In the genomic region with DNA sequence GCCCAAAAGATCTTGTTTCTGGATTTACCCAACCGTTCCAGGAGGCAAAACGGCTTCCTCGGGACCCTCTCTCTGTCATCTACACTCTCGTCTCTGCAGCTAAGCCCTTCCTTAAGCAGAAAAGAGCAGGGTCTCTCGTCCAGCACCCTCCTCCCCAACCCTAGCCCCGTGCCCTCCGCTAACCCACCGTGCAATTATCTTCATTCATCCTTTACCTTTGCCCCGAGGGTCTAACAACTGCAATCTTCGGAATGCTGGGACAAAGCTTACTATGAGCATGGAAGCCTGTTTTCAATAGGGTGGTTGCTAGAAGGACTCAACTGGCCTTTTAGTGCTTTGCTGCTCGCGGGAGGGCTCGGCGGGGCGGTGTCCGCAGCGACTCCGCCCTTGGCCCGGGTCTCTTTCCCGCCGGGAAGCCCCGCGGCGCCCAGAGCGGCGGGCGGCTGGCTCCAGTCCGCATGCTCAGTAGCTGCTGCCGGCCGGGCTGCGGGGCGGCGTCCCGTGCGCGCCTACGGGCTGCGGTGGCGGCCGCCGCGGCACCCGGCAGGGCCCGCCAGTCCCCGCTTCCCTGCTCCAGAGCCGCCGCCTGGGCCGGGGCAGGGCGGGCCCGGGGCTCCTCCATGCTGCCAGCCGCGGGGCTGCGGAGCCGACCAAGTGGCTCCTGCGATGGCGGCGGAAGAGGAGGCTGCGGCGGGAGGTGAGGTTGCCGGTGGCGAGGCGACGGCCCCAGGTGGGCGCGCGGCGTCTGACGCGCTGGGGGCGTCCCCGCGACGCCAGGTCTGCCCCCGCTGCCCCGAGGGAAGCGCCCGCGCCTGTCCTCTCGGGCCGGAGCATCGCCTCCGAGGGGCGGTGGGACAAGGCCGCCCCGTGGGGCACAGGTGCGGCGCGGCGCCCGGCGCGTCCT, we compare ENCODE assay signal across 8 cellular contexts. TPM values are rescaled to one million over a fixed set of nuclear protein-coding genes. Genes with fewer than 3 reads are reported as not detected.
DNase-seq lines count a peak whose midpoint lies in the region; ATAC-seq and TF ChIP-seq lines count a peak whose summit lies in the region.

A gene with protein sequence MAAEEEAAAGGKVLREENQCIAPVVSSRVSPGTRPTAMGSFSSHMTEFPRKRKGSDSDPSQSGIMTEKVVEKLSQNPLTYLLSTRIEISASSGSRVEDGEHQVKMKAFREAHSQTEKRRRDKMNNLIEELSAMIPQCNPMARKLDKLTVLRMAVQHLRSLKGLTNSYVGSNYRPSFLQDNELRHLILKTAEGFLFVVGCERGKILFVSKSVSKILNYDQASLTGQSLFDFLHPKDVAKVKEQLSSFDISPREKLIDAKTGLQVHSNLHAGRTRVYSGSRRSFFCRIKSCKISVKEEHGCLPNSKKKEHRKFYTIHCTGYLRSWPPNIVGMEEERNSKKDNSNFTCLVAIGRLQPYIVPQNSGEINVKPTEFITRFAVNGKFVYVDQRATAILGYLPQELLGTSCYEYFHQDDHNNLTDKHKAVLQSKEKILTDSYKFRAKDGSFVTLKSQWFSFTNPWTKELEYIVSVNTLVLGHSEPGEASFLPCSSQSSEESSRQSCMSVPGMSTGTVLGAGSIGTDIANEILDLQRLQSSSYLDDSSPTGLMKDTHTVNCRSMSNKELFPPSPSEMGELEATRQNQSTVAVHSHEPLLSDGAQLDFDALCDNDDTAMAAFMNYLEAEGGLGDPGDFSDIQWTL (plus strand): TSS at position 430 of the 904 bp plus-strand sequence. CDS start 237 bp downstream, at position 667.

- peak within 1 kb of the TSS; percentile 55 for H3K4me2 ChIP-seq in Karpas-422 (ENCODE audit: low read depth, low read length, poor library complexity, severe bottlenecking)

- H3K27ac Mint-ChIP-seq in immature natural killer cell = peak within 1 kb of the TSS in 1 of 6 donors; percentile 37

- H3K4me1 ChIP-seq in Karpas-422 (ENCODE audit: low read length) = peaks cover 8% of the 10 kb centered on the region; the same call in 1 of the 2 replicates

- no peaks in the 10 kb centered on the region for H3K36me3 ChIP-seq in Karpas-422 (ENCODE audit: insufficient read depth, low read length)
- H3K36me3 ChIP-seq in brain microvascular endothelial cell (replicated peaks) = peaks cover 1% of the 10 kb centered on the region

- peak; percentile 35 for ATAC-seq in GM21825 (IDR thresholded peaks at IDR 0.05; ENCODE audit: unreplicated experiment)

- TF ChIP-seq CTCF in brain microvascular endothelial cell (IDR thresholded peaks at IDR 0.05; ENCODE audit: low read depth, low read length, missing control alignments) = no peak

- H3K9ac ChIP-seq in Karpas-422 (ENCODE audit: low read length) = no peak within 1 kb of the TSS

- H3K36me3 Mint-ChIP-seq in immature natural killer cell = peaks cover 3 to 5% (median 4%) of the 10 kb centered on the region in 3 donors

- peaks cover 11 to 16% of the 10 kb centered on the region in 2 donors for H3K4me1 Mint-ChIP-seq in immature natural killer cell

- intact Hi-C loops in T-helper 1 cell treated with Interleukin-12 subunit alpha and Interleukin-12 subunit beta and Interleukin-4 antibody, amounts not matched to agents 30 ng/mL and 1 ng/mL, for 36 hours (cut with micrococcal nuclease) = loop anchor here (1.0 to 10.0 kb wide), 10 partner anchors 26 to 1772 kb away; partner anchors contain the start of genes MRPS35, PPFIBP1, STK38L and TM7SF3

- in situ Hi-C loops in brain microvascular endothelial cell (cut with HindIII; ENCODE audit: low pct_ligation_motif_present, low sequenced_read_pairs) = no loop called here

- no peaks in the 10 kb centered on the region for H3K9me2 ChIP-seq in Karpas-422 (replicated peaks; ENCODE audit: insufficient read depth, low read length)

- peak; percentile 49 for DNase-seq in GDM1 (lab: John Stamatoyannopoulos, UW)
- no peak for DNase-seq in Karpas-422
- peak; percentile 25 for DNase-seq in brain microvascular endothelial cell
- DNase-seq in immature natural killer cell = peak; percentile 10 to 21 (median 18)
- DNase-seq in stimulated activated CD4-positive, alpha-beta T cell treated with anti-CD3 and anti-CD28 coated beads, Interleukin-15, amount 100 ng/mL, for 24 hours = peak; percentile 65
- DNase-seq in dedifferentiated amniotic fluid mesenchymal stem cell (ENCODE audit: extremely low spot score) = no peak

- H3K4me3 Mint-ChIP-seq in immature natural killer cell = peak within 1 kb of the TSS; percentile 77 to 85 (median 78)

- H3K27ac ChIP-seq in Karpas-422 (ENCODE audit: low read length) = no peak within 1 kb of the TSS
- peak within 1 kb of the TSS; percentile 26 for H3K27ac ChIP-seq in brain microvascular endothelial cell

- peaks cover 4 to 27% (median 17%) of the 10 kb centered on the region in 3 donors for H3K27me3 Mint-ChIP-seq in immature natural killer cell (ENCODE audit: low read depth in 3 of 3)

- no peaks in the 10 kb centered on the region for H3K27me3 ChIP-seq in Karpas-422 (ENCODE audit: low read length)
- H3K27me3 ChIP-seq in brain microvascular endothelial cell (replicated peaks) = no peaks in the 10 kb centered on the region

- H2AFZ ChIP-seq in Karpas-422 (ENCODE audit: low read length) = no peak within 1 kb of the TSS

- H4K20me1 ChIP-seq in Karpas-422 (ENCODE audit: insufficient read depth, low read depth, low read length) = no peaks in the 10 kb centered on the region

- H3K9me3 ChIP-seq in Karpas-422 (ENCODE audit: low read length) = no peaks in the 10 kb centered on the region

- H3K79me2 ChIP-seq in Karpas-422 (ENCODE audit: low read length) = no peaks in the 10 kb centered on the region

- peak within 1 kb of the TSS; percentile 50; the same call in 1 of the 2 replicates for H3K4me3 ChIP-seq in Karpas-422 (ENCODE audit: low read length)
- peak within 1 kb of the TSS; percentile 71 for H3K4me3 ChIP-seq in brain microvascular endothelial cell (ENCODE audit: low read depth, low read length)

- H3K9me3 Mint-ChIP-seq in immature natural killer cell = peaks cover 0 to 2% (median 0%) of the 10 kb centered on the region in 6 donors

RNA-seq across cellular contexts. Expression of the gene that starts here (rescaled TPM):
- total RNA-seq in Karpas-422 (2014; rRNA removed; shearing (Covaris generic); ENCODE audit: low replicate concordance) = not detected in 2 replicates
- 58.0 and 60.5 TPM in 2 replicates for total RNA-seq in T-helper 1 cell treated with Interleukin-12 subunit alpha and Interleukin-12 subunit beta and Interleukin-4 antibody, amounts not matched to agents 30 ng/mL and 1 ng/mL, for 36 hours
- polyA plus RNA-seq in immature natural killer cell = not detected

Comparison
In these comparisons a context has a peak if more than half of its experiments do, and no peak if none do; other contexts are left out.
1. RNA of the gene that starts here (total RNA-seq): 58.0 to 60.5 TPM in T-helper 1 cell treated with Interleukin-12 subunit alpha and Interleukin-12 subunit beta and Interleukin-4 antibody, amounts not matched to agents 30 ng/mL and 1 ng/mL, for 36 hours; not detected in Karpas-422; every median in the first group is over 10 times any median in the second.
2. Peak in DNase-seq in immature natural killer cell; RNA of the gene not detected or under 1 TPM.
3. DNase-seq: peak in GDM1 (single experiment), brain microvascular endothelial cell (single experiment) and stimulated activated CD4-positive, alpha-beta T cell treated with anti-CD3 and anti-CD28 coated beads, Interleukin-15, amount 100 ng/mL, for 24 hours (single experiment); none in Karpas-422 (single experiment) and dedifferentiated amniotic fluid mesenchymal stem cell (single experiment).